23 cellular contexts compared by ENCODE assay signal in the genomic region with DNA sequence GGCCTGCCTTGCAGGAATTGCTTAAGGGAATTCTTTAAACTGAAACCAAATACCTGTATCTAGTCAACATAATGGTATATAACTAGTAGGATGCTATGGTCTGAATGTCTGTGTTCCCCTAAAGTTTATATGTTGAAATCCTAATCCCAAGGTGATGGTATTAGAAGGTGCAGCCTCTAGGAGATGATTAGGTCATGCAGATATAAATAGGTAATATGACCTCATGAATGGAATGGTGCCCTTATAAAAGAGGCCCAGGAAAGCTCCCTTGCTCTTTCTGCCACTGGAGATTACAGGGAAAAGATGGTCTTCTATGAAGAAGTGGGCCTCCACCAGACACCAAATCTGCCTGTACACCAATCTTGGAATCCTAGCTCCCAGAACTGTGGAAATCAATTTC.
"Had no signal": no experiment of that assay in that cellular context is flagged by ENCODE, and none has a peak within 500 bp of the region (broad histone marks: within the 10 kb centered on the region; RNA-seq: fewer than 3 reads in every experiment).

No MANE protein-coding gene starts in this region.

- H3K9me3 Mint-ChIP-seq: effector memory CD8-positive, alpha-beta T cell; natural killer cell treated with Interleukin-12 subunit alpha and Interleukin-12 subunit beta and Interleukin-15 and Interleukin-18, amount 100 ng/mL, for 72 hours had no signal

- ATAC-seq: effector memory CD8-positive, alpha-beta T cell; left lung; natural killer cell treated with Interleukin-12 subunit alpha and Interleukin-12 subunit beta and Interleukin-15 and Interleukin-18, amount 100 ng/mL, for 72 hours; pancreas; stimulated activated naive B cell treated with anti-CD40 and anti-IgM and Interleukin-4, amounts not matched to agents 10 μg/mL and 1 μg/mL and 100 μg/mL, for 72 hours; upper lobe of right lung had no signal

- H3K36me3 ChIP-seq: pancreas, transverse colon, upper lobe of right lung, uterus had no signal

- H3K36me3 Mint-ChIP-seq: natural killer cell treated with Interleukin-12 subunit alpha and Interleukin-12 subunit beta and Interleukin-15 and Interleukin-18, amount 100 ng/mL, for 72 hours had no signal

- H3K4me3 ChIP-seq: esophagus squamous epithelium, hepatocyte, left lung, lung, pancreas, transverse colon, upper lobe of right lung, uterus had no signal

- H3K4me3 Mint-ChIP-seq: effector memory CD8-positive, alpha-beta T cell; memory B cell; naive B cell; natural killer cell treated with Interleukin-12 subunit alpha and Interleukin-12 subunit beta and Interleukin-15 and Interleukin-18, amount 100 ng/mL, for 72 hours; neural crest cell; stimulated activated naive B cell treated with anti-CD40 and anti-IgM and Interleukin-4, amounts not matched to agents 10 μg/mL and 1 μg/mL and 100 μg/mL, for 72 hours; stimulated activated naive CD8-positive, alpha-beta T cell treated with anti-CD3 and anti-CD28 coated beads, Interleukin-15, Interleukin-2, amounts not matched to agents 100 ng/mL and 50 ng/mL, for 24 hours had no signal

- H3K27ac Mint-ChIP-seq: effector memory CD8-positive, alpha-beta T cell; memory B cell; naive B cell; natural killer cell treated with Interleukin-12 subunit alpha and Interleukin-12 subunit beta and Interleukin-15 and Interleukin-18, amount 100 ng/mL, for 72 hours; stimulated activated naive B cell treated with anti-CD40 and anti-IgM and Interleukin-4, amounts not matched to agents 10 μg/mL and 1 μg/mL and 100 μg/mL, for 72 hours; stimulated activated naive CD8-positive, alpha-beta T cell treated with anti-CD3 and anti-CD28 coated beads, Interleukin-15, Interleukin-2, amounts not matched to agents 100 ng/mL and 50 ng/mL, for 24 hours had no signal

- H3K4me1 ChIP-seq: esophagus squamous epithelium, left lung, pancreas, transverse colon, upper lobe of right lung, uterus had no signal

- H3K4me1 Mint-ChIP-seq: memory B cell; naive B cell; neural crest cell; stimulated activated naive B cell treated with anti-CD40 and anti-IgM and Interleukin-4, amounts not matched to agents 10 μg/mL and 1 μg/mL and 100 μg/mL, for 72 hours had no signal

- H3K27me3 ChIP-seq: esophagus squamous epithelium, hepatocyte, left lung, neutrophil, pancreas, transverse colon, upper lobe of right lung, uterus had no signal

- DNase-seq: cortex of kidney; effector memory CD8-positive, alpha-beta T cell; erythroblast; esophagus squamous epithelium; head of caudate nucleus; kidney; left lung; naive B cell; pancreas; small intestine; stimulated activated CD4-positive, alpha-beta T cell treated with anti-CD3 and anti-CD28 coated beads, Interleukin-15, amount 100 ng/mL, for 24 hours; stimulated activated CD4-positive, alpha-beta T cell treated with anti-CD3 and anti-CD28 coated beads, Interleukin-2, amount 100 ng/mL, for 48 hours; stimulated activated naive B cell treated with anti-CD40 and anti-IgM and Interleukin-4, amounts not matched to agents 10 μg/mL and 1 μg/mL and 100 μg/mL, for 72 hours; transverse colon; upper lobe of right lung; uterus had no signal

- H3K27me3 Mint-ChIP-seq: effector memory CD8-positive, alpha-beta T cell; memory B cell; naive B cell; natural killer cell treated with Interleukin-12 subunit alpha and Interleukin-12 subunit beta and Interleukin-15 and Interleukin-18, amount 100 ng/mL, for 72 hours; stimulated activated naive B cell treated with anti-CD40 and anti-IgM and Interleukin-4, amounts not matched to agents 10 μg/mL and 1 μg/mL and 100 μg/mL, for 72 hours; stimulated activated naive CD8-positive, alpha-beta T cell treated with anti-CD3 and anti-CD28 coated beads, Interleukin-15, Interleukin-2, amounts not matched to agents 100 ng/mL and 50 ng/mL, for 24 hours had no signal

- H3K9me3 ChIP-seq: neutrophil, pancreas, transverse colon, upper lobe of right lung had no signal

- H3K27ac ChIP-seq: esophagus squamous epithelium, hepatocyte, left lung, neutrophil, pancreas, transverse colon, upper lobe of right lung, uterus had no signal
